8 cellular contexts compared by ENCODE assay signal in genomic region chr17:80219777-80220708, GRCh38. TPM values are rescaled to one million over a fixed set of nuclear protein-coding genes. Genes with fewer than 3 reads are reported as not detected.
DNase-seq lines count a peak whose midpoint lies in the region; ATAC-seq and TF ChIP-seq lines count a peak whose summit lies in the region.

Gene SGSH (minus strand): TSS chr17:80220333. CDS start chr17:80220313, 20 bp downstream.
Gene SLC26A11 (plus strand): TSS chr17:80220427. CDS start chr17:80221561, 1,134 bp downstream.

- DNase-seq in NCI-H1417 (lab: John Stamatoyannopoulos, UW): peak; percentile 62 to 78 (median 72)
- DNase-seq in NCI-H1417 treated with DMSO at 0.1 percent for 48 hours (lab: John Stamatoyannopoulos, UW): no peak
- DNase-seq in RPMI7951 (ENCODE audit: low read depth): peak; percentile 44
- DNase-seq in activated gamma-delta T cell treated with Interleukin-2 at 50 U/mL for 16 hours: peak; percentile 46
- peak; percentile 55 to 85 for DNase-seq in foreskin fibroblast
- peak; percentile 95 for DNase-seq in neural progenitor cell (ENCODE audit: low spot score)

- peaks cover 4% of the 10 kb centered on the region for H4K20me1 ChIP-seq in neural progenitor cell (ENCODE audit: low read depth)

- H3K36me3 ChIP-seq in neural progenitor cell: no peaks in the 10 kb centered on the region

- H3K4me3 ChIP-seq in foreskin fibroblast (ENCODE audit: low read depth in 1 of 2, low read length in 2 of 2): peak within 1 kb of the TSS; percentile 75 to 83
- peak within 1 kb of the TSS; percentile 100 for H3K4me3 ChIP-seq in neural progenitor cell

- H3K36me3 Mint-ChIP-seq in neural progenitor cell: peaks cover 10% of the 10 kb centered on the region

- H3K4me2 ChIP-seq in neural progenitor cell: peak within 1 kb of the TSS; percentile 92

- H3F3A ChIP-seq in neural progenitor cell (ENCODE audit: low read depth): peaks cover 3% of the 10 kb centered on the region

- peak; percentile 20 for ATAC-seq in HG03457 (IDR thresholded peaks at IDR 0.05; ENCODE audit: unreplicated experiment)

- H3K4me1 Mint-ChIP-seq in neural progenitor cell: peaks cover 34% of the 10 kb centered on the region

- H3K9me3 Mint-ChIP-seq in neural progenitor cell: no peaks in the 10 kb centered on the region

- H3K27ac ChIP-seq in neural progenitor cell: no peak within 1 kb of the TSS

- H3K27me3 ChIP-seq in neural progenitor cell: no peaks in the 10 kb centered on the region

- H3K9ac ChIP-seq in neural progenitor cell: peak within 1 kb of the TSS; percentile 68

- peaks cover 19% of the 10 kb centered on the region for H3K4me1 ChIP-seq in neural progenitor cell

- peak within 1 kb of the TSS; percentile 59 for H3K27ac Mint-ChIP-seq in neural progenitor cell

- H3K9me3 ChIP-seq in neural progenitor cell (ENCODE audit: low read depth): no peaks in the 10 kb centered on the region

- H3K27me3 Mint-ChIP-seq in neural progenitor cell (ENCODE audit: insufficient read depth, low read depth): peaks cover 18% of the 10 kb centered on the region

- H3K79me2 ChIP-seq in neural progenitor cell (ENCODE audit: low read depth): peaks cover 15% of the 10 kb centered on the region

- peak within 1 kb of the TSS; percentile 92 for H3K4me3 Mint-ChIP-seq in neural progenitor cell

- TF ChIP-seq CTCF in foreskin fibroblast (IDR thresholded peaks at IDR 0.05; ENCODE audit: low read depth, low read length) (no peak), neural progenitor cell (IDR thresholded peaks at IDR 0.05) (no peak), subcutaneous adipose tissue (IDR thresholded peaks at IDR 0.05; ENCODE audit: low read depth) (no peak)

- peak within 1 kb of the TSS; percentile 99 for H2AFZ ChIP-seq in neural progenitor cell (replicated peaks)

RNA-seq across cellular contexts. Expression of gene SGSH, which starts in this region (rescaled TPM):
- 6.4 and 7.4 TPM in 2 replicates for total RNA-seq in RPMI7951 (2014; rRNA removed; shearing (Covaris generic))
- 7.2 and 12.4 TPM in 2 replicates for total RNA-seq in neural progenitor cell (ENCODE audit: low replicate concordance)
- 10 to 100 TPM; 15.7 to 34.7 (median 24.7) TPM for total RNA-seq in subcutaneous adipose tissue

RNA-seq across cellular contexts. Expression of gene SLC26A11, which starts in this region (rescaled TPM):
- 2.0 and 2.2 TPM in 2 replicates for total RNA-seq in RPMI7951 (2014; rRNA removed; shearing (Covaris generic))
- total RNA-seq in neural progenitor cell (ENCODE audit: low replicate concordance) (7.9 and 24.1 TPM in 2 replicates), subcutaneous adipose tissue (10 to 100 TPM in 3 of 4 donors, 1 to 10 TPM in 1; 4.7 to 31.4 (median 13.0) TPM)
